30 cellular contexts compared by ENCODE assay signal in the genomic region with DNA sequence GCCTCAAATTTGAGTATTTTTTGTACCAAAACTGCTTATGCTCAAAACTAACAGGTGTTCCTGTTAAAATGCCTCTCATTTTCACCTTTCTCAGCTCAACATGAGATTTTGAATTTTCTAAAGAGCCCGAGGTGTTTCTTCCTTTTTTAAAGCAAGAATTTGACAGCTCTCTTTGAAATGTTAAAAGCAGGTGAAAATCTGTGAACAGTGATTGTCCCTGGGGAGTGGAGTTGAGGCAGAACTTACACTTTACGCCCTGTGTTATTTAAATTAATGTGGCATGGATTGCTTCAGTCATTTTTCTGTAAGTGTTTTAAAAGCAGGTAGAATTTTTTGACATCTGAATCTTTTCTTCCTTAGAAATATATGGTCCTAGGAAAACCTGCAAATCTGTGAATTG. TPM values are rescaled to one million over a fixed set of nuclear protein-coding genes. Genes with fewer than 3 reads are reported as not detected.
"Had no signal": no experiment of that assay in that cellular context is flagged by ENCODE, and none has a peak within 500 bp of the region (broad histone marks: within the 10 kb centered on the region; RNA-seq: fewer than 3 reads in every experiment).

No MANE protein-coding gene starts in this region.

- H3K27ac ChIP-seq: PC-9 had no signal

- DNase-seq: activated B cell treated with CpG ODN at 0.5 μM for 24 hours; activated CD4-positive, alpha-beta T cell treated with anti-CD3 and anti-CD28 coated beads for 1 hour; activated CD4-positive, alpha-beta T cell treated with anti-CD3 and anti-CD28 coated beads, Interleukin-2, amount 10 ng/mL, durations not matched to agents 24 days and 14 days; activated CD4-positive, alpha-beta T cell treated with anti-CD3 and anti-CD28 coated beads, Interleukin-2, amount 50 U/mL, for 48 hours; activated CD8-positive, alpha-beta memory T cell treated with anti-CD3 and anti-CD28 coated beads, Interleukin-2, amount 10 ng/mL, durations not matched to agents 7 days and 5 days; activated effector memory CD4-positive, alpha-beta T cell treated with anti-CD3 and anti-CD28 coated beads, Interleukin-2, amount 50 U/mL, for 16 hours; activated naive CD4-positive, alpha-beta T cell treated with Interleukin-2 at 50 U/mL for 16 hours; activated naive CD8-positive, alpha-beta T cell treated with anti-CD3 and anti-CD28 coated beads, Interleukin-2, amount 50 U/mL, for 24 hours; activated T-cell treated with anti-CD3 and anti-CD28 coated beads, Interleukin-2, amount 50 U/mL, for 24 hours; amygdala; Kasumi-1; KBM-7; NCI-H1092; NCI-H1417; NCI-H1930; NCI-H2171; NCI-H226; NCI-H526; NCI-H82; NK-92 treated with Interleukin-12 subunit alpha and Interleukin-12 subunit beta, amount 100 ng/mL, for 24 hours; PC-9; SHP77 treated with DMSO at 0.1 percent for 48 hours; T-helper 17 cell; T-helper 9 cell had no signal

- H3K4me2 ChIP-seq: PC-9 had no signal

- H3K4me3 ChIP-seq: PC-9 had no signal

- H2AFZ ChIP-seq: PC-9 had no signal

- ATAC-seq: activated CD8-positive, alpha-beta memory T cell treated with anti-CD3 and anti-CD28 coated beads, Interleukin-2, amount 10 ng/mL, durations not matched to agents 7 days and 5 days; activated naive CD4-positive, alpha-beta T cell treated with anti-CD3 and anti-CD28 coated beads, Interleukin-2, amount 50 U/mL, for 72 hours; activated naive CD8-positive, alpha-beta T cell treated with anti-CD3 and anti-CD28 coated beads, Interleukin-2, amount 50 U/mL, for 24 hours; T-helper 17 cell had no signal

- H3K4me3 Mint-ChIP-seq: activated B cell treated with CpG ODN at 0.5 μM for 24 hours; activated CD4-positive, alpha-beta T cell treated with anti-CD3 and anti-CD28 coated beads, Interleukin-2, amount 10 ng/mL, durations not matched to agents 24 days and 14 days; activated CD8-positive, alpha-beta memory T cell treated with anti-CD3 and anti-CD28 coated beads, Interleukin-2, amount 10 ng/mL, durations not matched to agents 7 days and 5 days; activated naive CD8-positive, alpha-beta T cell treated with anti-CD3 and anti-CD28 coated beads, Interleukin-2, amount 50 U/mL, for 24 hours; activated T-cell treated with anti-CD3 and anti-CD28 coated beads, Interleukin-2, amount 50 U/mL, for 24 hours; activated T-helper 1 cell treated with anti-CD3 and anti-CD28 coated beads, Interleukin-12 subunit alpha, Interleukin-12 subunit beta, Interleukin-2, Interleukin-4 antibody, amounts not matched to agents 30 ng/mL and 10 ng/mL and 1 ng/mL, durations not matched to agents 14 hours and 24 hours and 36 hours; brain; T-helper 17 cell had no signal

- H3K4me1 Mint-ChIP-seq: activated CD4-positive, alpha-beta T cell treated with anti-CD3 and anti-CD28 coated beads, Interleukin-2, amount 10 ng/mL, durations not matched to agents 24 days and 14 days; activated CD8-positive, alpha-beta memory T cell treated with anti-CD3 and anti-CD28 coated beads, Interleukin-2, amount 10 ng/mL, durations not matched to agents 7 days and 5 days; activated naive CD8-positive, alpha-beta T cell treated with anti-CD3 and anti-CD28 coated beads, Interleukin-2, amount 50 U/mL, for 24 hours; T-helper 17 cell had no signal

- H3K27ac Mint-ChIP-seq: activated B cell treated with CpG ODN at 0.5 μM for 24 hours; activated CD4-positive, alpha-beta T cell treated with anti-CD3 and anti-CD28 coated beads, Interleukin-2, amount 10 ng/mL, durations not matched to agents 24 days and 14 days; activated CD8-positive, alpha-beta memory T cell treated with anti-CD3 and anti-CD28 coated beads, Interleukin-2, amount 10 ng/mL, durations not matched to agents 7 days and 5 days; activated naive CD4-positive, alpha-beta T cell treated with anti-CD3 and anti-CD28 coated beads, Interleukin-2, amount 50 U/mL, for 72 hours; activated naive CD8-positive, alpha-beta T cell treated with anti-CD3 and anti-CD28 coated beads, Interleukin-2, amount 50 U/mL, for 24 hours; activated T-cell treated with anti-CD3 and anti-CD28 coated beads, Interleukin-2, amount 50 U/mL, for 24 hours; activated T-helper 1 cell treated with anti-CD3 and anti-CD28 coated beads, Interleukin-12 subunit alpha, Interleukin-12 subunit beta, Interleukin-2, Interleukin-4 antibody, amounts not matched to agents 30 ng/mL and 10 ng/mL and 1 ng/mL, durations not matched to agents 14 hours and 24 hours and 36 hours; brain; T-helper 17 cell had no signal

- H3K36me3 Mint-ChIP-seq: activated CD8-positive, alpha-beta memory T cell treated with anti-CD3 and anti-CD28 coated beads, Interleukin-2, amount 10 ng/mL, durations not matched to agents 7 days and 5 days; activated naive CD4-positive, alpha-beta T cell treated with anti-CD3 and anti-CD28 coated beads, Interleukin-2, amount 50 U/mL, for 72 hours; brain had no signal

- H3K9me3 Mint-ChIP-seq: activated CD4-positive, alpha-beta T cell treated with anti-CD3 and anti-CD28 coated beads, Interleukin-2, amount 10 ng/mL, durations not matched to agents 24 days and 14 days; activated naive CD4-positive, alpha-beta T cell treated with anti-CD3 and anti-CD28 coated beads, Interleukin-2, amount 50 U/mL, for 72 hours; activated naive CD8-positive, alpha-beta T cell treated with anti-CD3 and anti-CD28 coated beads, Interleukin-2, amount 50 U/mL, for 24 hours; activated T-cell treated with anti-CD3 and anti-CD28 coated beads, Interleukin-2, amount 50 U/mL, for 24 hours; activated T-helper 1 cell treated with anti-CD3 and anti-CD28 coated beads, Interleukin-12 subunit alpha, Interleukin-12 subunit beta, Interleukin-2, Interleukin-4 antibody, amounts not matched to agents 30 ng/mL and 10 ng/mL and 1 ng/mL, durations not matched to agents 14 hours and 24 hours and 36 hours; brain had no signal

RNA-seq across cellular contexts. Expression of a gene that starts 9.2 kb away (rescaled TPM):
- total RNA-seq: activated B cell treated with CpG ODN at 0.5 μM for 24 hours; activated CD4-positive, alpha-beta T cell treated with anti-CD3 and anti-CD28 coated beads, Interleukin-2, amount 10 ng/mL, durations not matched to agents 24 days and 14 days; activated CD8-positive, alpha-beta memory T cell treated with anti-CD3 and anti-CD28 coated beads, Interleukin-2, amount 10 ng/mL, durations not matched to agents 7 days and 5 days; activated naive CD4-positive, alpha-beta T cell treated with anti-CD3 and anti-CD28 coated beads, Interleukin-2, amount 50 U/mL, for 72 hours; activated T-helper 1 cell treated with anti-CD3 and anti-CD28 coated beads, Interleukin-12 subunit alpha, Interleukin-12 subunit beta, Interleukin-2, Interleukin-4 antibody, amounts not matched to agents 30 ng/mL and 10 ng/mL and 1 ng/mL, durations not matched to agents 14 hours and 24 hours and 36 hours; astrocyte; NCI-H460; PC-9; SK-MEL-5; T-helper 17 cell had no signal

RNA-seq across cellular contexts. Expression of a gene that starts 29.9 kb away (rescaled TPM):
- total RNA-seq: PC-9, SK-MEL-5 had no signal
